Comparison of ENCODE assay signal across 8 cellular contexts in genomic region chr3:101936419-101937331, GRCh38.
DNase-seq lines count a peak whose midpoint lies in the region; ATAC-seq, FAIRE-seq and TF ChIP-seq lines count a peak whose summit lies in the region.

No MANE protein-coding gene starts in this region.

- BruUV-seq in A673 (replicated peaks; lab: Mats Ljungman, UMichigan) (no TSS peak), GM12878 (replicated peaks; lab: Mats Ljungman, UMichigan) (TSS peak; percentile 96)

- no peaks in the 10 kb centered on the region for H3K27me3 Mint-ChIP-seq in natural killer cell treated with Interleukin-12 subunit alpha and Interleukin-12 subunit beta and Interleukin-15 and Interleukin-18, amount 100 ng/mL, for 72 hours
- no peaks in the 10 kb centered on the region for H3K27me3 Mint-ChIP-seq in progenitor cell of endocrine pancreas

- peak; percentile 81 for DNase-seq in A673 (ENCODE audit: low spot score)
- peak; percentile 76 for DNase-seq in NOMO-1 treated with dmso at 0.1 percent for 144 hours (lab: John Stamatoyannopoulos, UW; ENCODE audit: unreplicated experiment)
- DNase-seq in GM12878 (ENCODE audit: low read depth, low spot score) = peak; percentile 95
- DNase-seq in natural killer cell treated with Interleukin-12 subunit alpha and Interleukin-12 subunit beta and Interleukin-15 and Interleukin-18, amount 100 ng/mL, for 72 hours (ENCODE audit: low spot score) = peak; percentile 63
- no peak for DNase-seq in progenitor cell of endocrine pancreas (ENCODE audit: low spot score, unreplicated experiment)
- DNase-seq in NK-92 treated with Interleukin-12 subunit alpha and Interleukin-12 subunit beta, amount 100 ng/mL, for 24 hours (lab: John Stamatoyannopoulos, UW) = no peak

- H3K4me3 ChIP-seq in A673 (ENCODE audit: low read depth, low read length, poor library complexity, severe bottlenecking) = no peak overlapping the region
- peak overlapping the region; percentile 44; the same call in 1 of the 2 replicates for H3K4me3 ChIP-seq in GM12878

- H3K9me3 Mint-ChIP-seq in natural killer cell treated with Interleukin-12 subunit alpha and Interleukin-12 subunit beta and Interleukin-15 and Interleukin-18, amount 100 ng/mL, for 72 hours = peaks cover 5% of the 10 kb centered on the region
- peaks cover 3% of the 10 kb centered on the region for H3K9me3 Mint-ChIP-seq in progenitor cell of endocrine pancreas (ENCODE audit: low read depth)

- RAD21 ChIA-PET in GM12878 (lab: Charles Lee; ENCODE audit: unreplicated experiment) = interaction anchor here (0.8 to 7.5 kb wide), 23 partner anchors 9 to 293 kb away, joined by 3 to 71 read pairs (median 8); no protein-coding TSS in a partner anchor

- peak overlapping the region; percentile 80 for H3K4me2 ChIP-seq in GM12878 (ENCODE audit: control insufficient read depth, insufficient read depth)

- SMC1A ChIA-PET in GM12878 (lab: Charles Lee; ENCODE audit: uncharacterized antibody, unreplicated experiment) = interaction anchor here (0.6 to 6.5 kb wide), 41 partner anchors 9 to 288 kb away, joined by 3 to 62 read pairs (median 5); partner anchors contain the start of gene NFKBIZ

- H4K20me1 ChIP-seq in GM12878 (ENCODE audit: control insufficient read depth, insufficient read depth) = no peaks in the 10 kb centered on the region

- H3K9me3 ChIP-seq in A673 (ENCODE audit: low read depth, low read length, poor library complexity, severe bottlenecking) = no peaks in the 10 kb centered on the region
- no peaks in the 10 kb centered on the region for H3K9me3 ChIP-seq in GM12878 (replicated peaks; ENCODE audit: control insufficient read depth, insufficient read depth, low read length)

- H3K79me2 ChIP-seq in GM12878 (ENCODE audit: control insufficient read depth, insufficient read depth, low read length) = no peaks in the 10 kb centered on the region

- ATAC-seq in GM18511 (IDR thresholded peaks at IDR 0.05; ENCODE audit: unreplicated experiment) = peak; percentile 89
- ATAC-seq in HG02884 (IDR thresholded peaks at IDR 0.05; ENCODE audit: unreplicated experiment) = peak; percentile 88
- ATAC-seq in GM12878 = peak; percentile 82
- peak; percentile 96 for ATAC-seq in natural killer cell treated with Interleukin-12 subunit alpha and Interleukin-12 subunit beta and Interleukin-15 and Interleukin-18, amount 100 ng/mL, for 72 hours

- CTCF ChIA-PET in A673 (lab: Charles Lee) (no interaction called here), GM12878 (lab: Yijun Ruan, JAX) (interaction anchor here (0.7 to 2.3 kb wide), 7 partner anchors 9 to 255 kb away, joined by 3 to 9 read pairs (median 3); partner anchors contain the start of gene NFKBIZ)

- H3K36me3 Mint-ChIP-seq in natural killer cell treated with Interleukin-12 subunit alpha and Interleukin-12 subunit beta and Interleukin-15 and Interleukin-18, amount 100 ng/mL, for 72 hours = peaks cover 10% of the 10 kb centered on the region
- H3K36me3 Mint-ChIP-seq in progenitor cell of endocrine pancreas (ENCODE audit: insufficient read depth) = peaks cover 2% of the 10 kb centered on the region

- H3K27ac Mint-ChIP-seq in natural killer cell treated with Interleukin-12 subunit alpha and Interleukin-12 subunit beta and Interleukin-15 and Interleukin-18, amount 100 ng/mL, for 72 hours = peak overlapping the region; percentile 97 to 99
- no peak overlapping the region for H3K27ac Mint-ChIP-seq in progenitor cell of endocrine pancreas

- in situ Hi-C loops in GM12878 (cut with MboI) = no loop called here

- TF ChIP-seq CTCF in A673 (conservative IDR thresholded peaks at IDR 0.05; ENCODE audit: low read depth, low read length) (no peak), GM12878 (IDR thresholded peaks at IDR 0.05 in 2 of 3, conservative IDR thresholded peaks at IDR 0.05 in 1 of 3; ENCODE audit: control insufficient read depth in 2 of 3, extremely low read depth in 1 of 3, insufficient read depth in 1 of 3, low read depth in 3 of 3, low read length in 3 of 3) (no peak), progenitor cell of endocrine pancreas (IDR thresholded peaks at IDR 0.05; ENCODE audit: unreplicated experiment) (no peak)

- TF ChIP-seq RAD21 in GM12878 (IDR thresholded peaks at IDR 0.05; ENCODE audit: insufficient read depth, low read depth, low read length) = peak; percentile 17; the same call in 1 of the 2 replicates

- TF ChIP-seq EP300 in GM12878 (IDR thresholded peaks at IDR 0.05; ENCODE audit: borderline replicate concordance in 1 of 2, control insufficient read depth in 1 of 2, low read depth in 2 of 2, low read length in 2 of 2) = peak; percentile 91 to 94

- intact Hi-C loops in A673 (cut with micrococcal nuclease; ENCODE audit: unreplicated experiment) = no loop called here
- intact Hi-C loops in GM12878 (cut with micrococcal nuclease; ENCODE audit: unreplicated experiment) = loop anchor here (1.0 to 5.0 kb wide), 3 partner anchors 38 to 124 kb away; no protein-coding TSS in a partner anchor

- H3K36me3 ChIP-seq in A673 (ENCODE audit: insufficient read depth, low read length, poor library complexity, severe bottlenecking) (no peaks in the 10 kb centered on the region), GM12878 (ENCODE audit: control insufficient read depth in 2 of 2, insufficient read depth in 2 of 2, low read length in 1 of 2) (no peaks in the 10 kb centered on the region)

- no peak overlapping the region for H2AFZ ChIP-seq in GM12878 (ENCODE audit: control insufficient read depth, low read depth, low read length)

- WGBS in GM12878 (ENCODE audit: insufficient coverage, insufficient replicate concordance, low lambda C conversion rate, missing lambda C conversion rate) = 6% methylated on average over 10 of the region's 10 CpGs

- TF ChIP-seq POLR2A in GM12878 (IDR thresholded peaks at IDR 0.05; ENCODE audit: low read depth, low read length) = no peak

- FAIRE-seq in GM12878 (lab: Jason Lieb, UNC) = peak; percentile 71

- H3K27ac ChIP-seq in A673 (ENCODE audit: low read depth, low read length, poor library complexity, severe bottlenecking) (peak overlapping the region; percentile 43), GM12878 (ENCODE audit: control insufficient read depth, insufficient read depth) (peak overlapping the region; percentile 56)

- H3K4me1 ChIP-seq in A673 (ENCODE audit: insufficient read depth, low read length, poor library complexity, severe bottlenecking) = peaks cover 50% of the 10 kb centered on the region
- peaks cover 52% of the 10 kb centered on the region for H3K4me1 ChIP-seq in GM12878 (ENCODE audit: control insufficient read depth, insufficient read depth, low read length)

- POLR2A ChIA-PET in A673 (lab: Charles Lee; ENCODE audit: low non-redundant PET) = interaction anchor here (0.6 kb wide), 1 partner anchor 75 kb away, joined by 4 read pairs; no protein-coding TSS in a partner anchor
- POLR2A ChIA-PET in GM12878 (lab: Charles Lee) = interaction anchor here (0.6 to 3.5 kb wide), 13 partner anchors 12 to 297 kb away, joined by 3 to 28 read pairs (median 4); partner anchors contain the start of genes CEP97 and NFKBIZ

- H3K27me3 ChIP-seq in A673 (replicated peaks; ENCODE audit: insufficient read depth, low read depth, low read length, poor library complexity) (no peaks in the 10 kb centered on the region), GM12878 (replicated peaks in 1 of 2; ENCODE audit: control insufficient read depth in 2 of 2, insufficient read depth in 2 of 2, low read length in 1 of 2) (no peaks in the 10 kb centered on the region)

- peak overlapping the region; percentile 15; the same call in 1 of the 2 replicates for H3K9ac ChIP-seq in GM12878 (ENCODE audit: control insufficient read depth, insufficient read depth, low read length)

- H3K4me3 Mint-ChIP-seq in natural killer cell treated with Interleukin-12 subunit alpha and Interleukin-12 subunit beta and Interleukin-15 and Interleukin-18, amount 100 ng/mL, for 72 hours = peak overlapping the region; percentile 78
- no peak overlapping the region for H3K4me3 Mint-ChIP-seq in progenitor cell of endocrine pancreas (ENCODE audit: low read depth)

- peaks cover 30% of the 10 kb centered on the region in 2 donors for H3K4me1 Mint-ChIP-seq in natural killer cell treated with Interleukin-12 subunit alpha and Interleukin-12 subunit beta and Interleukin-15 and Interleukin-18, amount 100 ng/mL, for 72 hours (ENCODE audit: low read depth in 2 of 2)
- H3K4me1 Mint-ChIP-seq in progenitor cell of endocrine pancreas (ENCODE audit: low read depth) = no peaks in the 10 kb centered on the region

TF ChIP-seq in GM12878, 131 proteins besides CTCF, POLR2A, EP300 and RAD21 (continues in another document):
- no peak for TF ChIP-seq ATF3 (IDR thresholded peaks at IDR 0.05; ENCODE audit: borderline replicate concordance, extremely low read depth, low read depth, low read length)
- TF ChIP-seq YY1 (IDR thresholded peaks at IDR 0.05; ENCODE audit: low read depth, low read length) = peak; percentile 37; the same call in 1 of the 2 replicates
- TF ChIP-seq ZBTB33 (IDR thresholded peaks at IDR 0.05) = no peak
- TF ChIP-seq JUNB (IDR thresholded peaks at IDR 0.05) = peak; percentile 96
- TF ChIP-seq ELK1 (IDR thresholded peaks at IDR 0.05; ENCODE audit: low read depth, low read length) = peak; percentile 91

Comparison
In these comparisons a context has a peak if more than half of its experiments do, and no peak if none do; other contexts are left out.
1. DNase-seq: peak in A673 (single experiment), NOMO-1 treated with dmso at 0.1 percent for 144 hours (single experiment), GM12878 (single experiment) and natural killer cell treated with Interleukin-12 subunit alpha and Interleukin-12 subunit beta and Interleukin-15 and Interleukin-18, amount 100 ng/mL, for 72 hours (single experiment); none in progenitor cell of endocrine pancreas (single experiment) and NK-92 treated with Interleukin-12 subunit alpha and Interleukin-12 subunit beta, amount 100 ng/mL, for 24 hours (single experiment).
2. Peak in every context shown above with its lines, with median percentiles within 50 percentile points of each other: ATAC-seq.